16 cellular contexts compared by ENCODE assay signal in the genomic region with DNA sequence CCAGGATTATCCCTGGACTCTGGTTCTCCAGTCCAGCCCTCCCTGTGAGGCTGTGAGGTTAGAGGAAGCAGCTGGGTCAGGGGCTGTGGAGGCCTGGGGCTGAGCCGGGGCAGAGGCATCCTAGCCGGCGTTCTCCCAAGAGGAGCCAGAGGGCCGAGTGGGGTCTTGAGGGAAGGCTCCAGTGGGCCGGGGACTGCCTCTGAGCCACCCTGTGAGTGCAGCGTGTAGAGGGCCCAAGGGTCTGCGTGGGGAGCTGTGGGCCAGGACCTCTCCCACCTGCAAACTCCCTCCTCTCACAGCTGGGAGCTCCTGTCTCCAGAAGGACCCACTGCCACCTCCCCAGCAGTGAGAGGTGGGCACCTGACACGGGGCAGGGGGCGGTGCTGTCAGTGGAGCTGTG. TPM values are rescaled to one million over a fixed set of nuclear protein-coding genes. Genes with fewer than 3 reads are reported as not detected.
DNase-seq lines count a peak whose midpoint lies in the region; ATAC-seq and TF ChIP-seq lines count a peak whose summit lies in the region.
"Had no signal": no experiment of that assay in that cellular context is flagged by ENCODE, and none has a peak within 500 bp of the region (broad histone marks: within the 10 kb centered on the region; RNA-seq: fewer than 3 reads in every experiment).

No MANE protein-coding gene starts in this region.

- ATAC-seq in GM23338 (no peak), HG03175 (IDR thresholded peaks at IDR 0.05; ENCODE audit: unreplicated experiment) (no peak), HG03432 (IDR thresholded peaks at IDR 0.05; ENCODE audit: unreplicated experiment) (no peak)
- peak; percentile 17 for ATAC-seq in naive thymus-derived CD4-positive, alpha-beta T cell
- ATAC-seq: A549, HCT116 had no signal

- intact Hi-C loops in naive thymus-derived CD4-positive, alpha-beta T cell (cut with micrococcal nuclease) = no loop called here

- CTCF ChIA-PET in naive thymus-derived CD4-positive, alpha-beta T cell (lab: Charles Lee) = no interaction called here

- H3K4me3 Mint-ChIP-seq in GM23338 (no peak overlapping the region), HFFc6 (no peak overlapping the region), glutamatergic neuron (ENCODE audit: unreplicated experiment) (no peak overlapping the region)
- no peak overlapping the region for H3K4me3 Mint-ChIP-seq in naive thymus-derived CD4-positive, alpha-beta T cell

- H3K27ac ChIP-seq in GM23338 (ENCODE audit: low read depth) = 0 out of 2 replicates have a peak overlapping the region, but pooled peaks have one; percentile 45
- H3K27ac ChIP-seq in naive thymus-derived CD4-positive, alpha-beta T cell (ENCODE audit: low read depth, low read length) = no peak overlapping the region

- H3K27me3 Mint-ChIP-seq in GM23338 (ENCODE audit: insufficient read depth, low read depth, poor library complexity) (peaks cover 9% of the 10 kb centered on the region), HFFc6 (ENCODE audit: insufficient read depth) (peaks cover 8% of the 10 kb centered on the region), glutamatergic neuron (ENCODE audit: unreplicated experiment) (peaks cover 2% of the 10 kb centered on the region)
- H3K27me3 Mint-ChIP-seq in naive thymus-derived CD4-positive, alpha-beta T cell = peaks cover 0 to 4% (median 0%) of the 10 kb centered on the region in 5 donors

- H3K36me3 Mint-ChIP-seq in GM23338 (ENCODE audit: low read depth) (no peaks in the 10 kb centered on the region), HFFc6 (ENCODE audit: low read depth) (no peaks in the 10 kb centered on the region), glutamatergic neuron (ENCODE audit: unreplicated experiment) (no peaks in the 10 kb centered on the region)
- H3K36me3 Mint-ChIP-seq in naive thymus-derived CD4-positive, alpha-beta T cell = no peaks in the 10 kb centered on the region

- no peaks in the 10 kb centered on the region for H3K9me3 Mint-ChIP-seq in GM23338
- no peaks in the 10 kb centered on the region for H3K9me3 Mint-ChIP-seq in HFFc6
- no peaks in the 10 kb centered on the region for H3K9me3 Mint-ChIP-seq in glutamatergic neuron (ENCODE audit: unreplicated experiment)
- H3K9me3 Mint-ChIP-seq in naive thymus-derived CD4-positive, alpha-beta T cell = peaks cover 0 to 1% (median 0%) of the 10 kb centered on the region in 11 donors

- H4K20me1 ChIP-seq in GM23338 (replicated peaks; ENCODE audit: insufficient read depth) = peaks cover 28% of the 10 kb centered on the region

- 0 out of 2 replicates have a peak, but pooled peaks cover 8% of the 10 kb centered on the region for H3F3A ChIP-seq in GM23338 (replicated peaks; ENCODE audit: low read depth)

- no peak overlapping the region for H2AFZ ChIP-seq in GM23338

- peaks cover 97% of the 10 kb centered on the region for H3K79me2 ChIP-seq in GM23338 (replicated peaks; ENCODE audit: insufficient read depth)

- H3K36me3 ChIP-seq in GM23338 (ENCODE audit: insufficient read depth) = no peaks in the 10 kb centered on the region
- H3K36me3 ChIP-seq in naive thymus-derived CD4-positive, alpha-beta T cell (ENCODE audit: control insufficient read depth in 2 of 3, insufficient read depth in 3 of 3, low read length in 3 of 3) = no peaks in the 10 kb centered on the region
- H3K36me3 ChIP-seq: BE2C had no signal

- H3K4me1 ChIP-seq in GM23338 (ENCODE audit: insufficient read depth) = peaks cover 49% of the 10 kb centered on the region
- no peaks in the 10 kb centered on the region for H3K4me1 ChIP-seq in naive thymus-derived CD4-positive, alpha-beta T cell (ENCODE audit: control insufficient read depth in 2 of 2, insufficient read depth in 2 of 2, low read length in 2 of 2)

- no peaks in the 10 kb centered on the region for H3K27me3 ChIP-seq in GM23338 (ENCODE audit: insufficient read depth)
- no peaks in the 10 kb centered on the region for H3K27me3 ChIP-seq in naive thymus-derived CD4-positive, alpha-beta T cell (ENCODE audit: control insufficient read depth in 2 of 2, insufficient read depth in 2 of 2, low read length in 2 of 2)
- H3K27me3 ChIP-seq: BE2C had no signal

- H3K9me3 ChIP-seq in naive thymus-derived CD4-positive, alpha-beta T cell (ENCODE audit: control insufficient read depth in 2 of 3, low read length in 3 of 3) = no peaks in the 10 kb centered on the region
- H3K9me3 ChIP-seq: A549, BE2C had no signal

- H3K4me2 ChIP-seq in GM23338 = no peak overlapping the region
- H3K4me2 ChIP-seq: A549 had no signal

- POLR2A ChIA-PET in naive thymus-derived CD4-positive, alpha-beta T cell (lab: Charles Lee) = no interaction called here

- TF ChIP-seq CTCF in GM23338 (conservative IDR thresholded peaks at IDR 0.05; ENCODE audit: low read depth in 2 of 2) = no peak
- TF ChIP-seq CTCF in HFFc6 (IDR thresholded peaks at IDR 0.05) = no peak
- no peak for TF ChIP-seq CTCF in glutamatergic neuron (IDR thresholded peaks at IDR 0.05; ENCODE audit: partially characterized antibody, unreplicated experiment)

- no peak for DNase-seq in GM23338 (ENCODE audit: low spot score)
- DNase-seq in HFFc6 = no peak
- DNase-seq in glutamatergic neuron = peak; percentile 18
- DNase-seq in naive thymus-derived CD4-positive, alpha-beta T cell = no peak
- no peak for DNase-seq in midbrain (lab: John Stamatoyannopoulos, UW)
- DNase-seq: BE2C, Karpas-422, NCI-H1694, NCI-H2081, NCI-H2171 treated with DMSO at 0.1 percent for 48 hours, NCI-H526 treated with DMSO at 0.1 percent for 48 hours, SHP77 had no signal

- no peaks in the 10 kb centered on the region for H3K9me2 ChIP-seq in GM23338 (ENCODE audit: insufficient read depth)

- H3K4me1 Mint-ChIP-seq in GM23338 (peaks cover 59% of the 10 kb centered on the region), HFFc6 (ENCODE audit: low read depth) (peaks cover 30% of the 10 kb centered on the region), glutamatergic neuron (ENCODE audit: low read depth, unreplicated experiment) (peaks cover 6% of the 10 kb centered on the region)
- peaks cover 0 to 2% (median 0%) of the 10 kb centered on the region in 7 donors for H3K4me1 Mint-ChIP-seq in naive thymus-derived CD4-positive, alpha-beta T cell

- H3K27ac Mint-ChIP-seq in GM23338 = no peak overlapping the region
- 0 out of 2 replicates have a peak overlapping the region, but pooled peaks have one; percentile 51 for H3K27ac Mint-ChIP-seq in HFFc6
- no peak overlapping the region for H3K27ac Mint-ChIP-seq in glutamatergic neuron (ENCODE audit: unreplicated experiment)
- no peak overlapping the region for H3K27ac Mint-ChIP-seq in naive thymus-derived CD4-positive, alpha-beta T cell

- no peak overlapping the region for H3K4me3 ChIP-seq in GM23338
- H3K4me3 ChIP-seq in naive thymus-derived CD4-positive, alpha-beta T cell (ENCODE audit: low read length) = no peak overlapping the region
- H3K4me3 ChIP-seq: A549 had no signal

TF ChIP-seq in GM23338, 12 proteins besides CTCF, POLR2A, EP300 and RAD21:
- TF ChIP-seq ZNF331 (CRISPR knock-in tag; IDR thresholded peaks at IDR 0.05; ENCODE audit: low read depth) (no peak), NANOG (IDR thresholded peaks at IDR 0.05; ENCODE audit: borderline replicate concordance) (no peak), STAT1 (IDR thresholded peaks at IDR 0.05; ENCODE audit: unreplicated experiment) (no peak), EZH2phosphoT487 (IDR thresholded peaks at IDR 0.05; ENCODE audit: unreplicated experiment) (no peak)

RNA-seq across cellular contexts. Expression of a gene that starts 41.0 kb away (rescaled TPM):
- total RNA-seq in GM23338 (2014; rRNA removed; shearing (Covaris generic)) = 41.7 and 53.6 TPM in 2 replicates
- polyA plus RNA-seq in GM23338 (2016; fragmentation: Nextera tagmentation; extraction: Ambion mirVana) = 57.0 and 67.1 TPM in 2 replicates
- total RNA-seq in HFFc6 (2021; fragmentation: NEBNext Ultra II Directional; extraction: Animal tissue kit (Norgen Biotek cat#: 25700)) = 10 to 100 TPM; 40.2 to 46.1 (median 41.9) TPM
- total RNA-seq in glutamatergic neuron (ENCODE audit: unreplicated experiment) = 3.9 TPM
- total RNA-seq in naive thymus-derived CD4-positive, alpha-beta T cell = 1 to 10 TPM in 1 of 5 experiments, not detected in 4; 1.6 TPM
- polyA plus RNA-seq in naive thymus-derived CD4-positive, alpha-beta T cell = not detected
